Comparison of ENCODE assay signal across 33 cellular contexts in the genomic region with DNA sequence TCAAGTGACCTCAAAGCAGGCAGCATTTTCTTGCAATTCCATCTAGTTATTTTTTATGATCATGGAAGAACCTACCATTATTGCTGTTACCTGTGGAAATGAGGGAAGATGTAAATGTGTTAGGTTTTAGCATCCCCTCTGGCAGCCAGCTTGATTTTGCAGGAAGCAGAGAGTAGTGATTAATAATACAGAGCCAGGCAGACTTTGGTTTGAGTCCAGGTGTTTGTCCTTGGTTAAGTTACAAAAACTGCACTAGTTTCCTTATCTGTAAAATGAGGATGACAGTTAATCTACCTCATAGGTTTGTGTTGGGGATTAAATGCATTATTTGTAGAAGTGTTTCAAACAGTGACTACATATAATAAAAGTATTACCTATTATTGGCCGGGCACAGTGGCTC. TPM values are rescaled to one million over a fixed set of nuclear protein-coding genes. Genes with fewer than 3 reads are reported as not detected.
"Had no signal": no experiment of that assay in that cellular context is flagged by ENCODE, and none has a peak within 500 bp of the region (broad histone marks: within the 10 kb centered on the region; RNA-seq: fewer than 3 reads in every experiment).

No MANE protein-coding gene starts in this region.

- H3K27ac ChIP-seq: adrenal gland, ascending aorta, brain microvascular endothelial cell, breast epithelium, cardiac muscle cell had no signal

- H3K4me3 ChIP-seq: adrenal gland, ascending aorta, breast epithelium, cardiac muscle cell had no signal

- FAIRE-seq: astrocyte, bronchial epithelial cell had no signal

- H3K4me1 ChIP-seq: adrenal gland, ascending aorta, breast epithelium had no signal

- H3K27me3 ChIP-seq: adrenal gland, ascending aorta, brain microvascular endothelial cell, breast epithelium, cardiac muscle cell had no signal

- H3K36me3 ChIP-seq: adrenal gland, brain microvascular endothelial cell, breast epithelium had no signal

- H3K9me3 ChIP-seq: adrenal gland, ascending aorta, breast epithelium had no signal

- DNase-seq: activated effector memory CD4-positive, alpha-beta T cell treated with anti-CD3 and anti-CD28 coated beads, Interleukin-2, amount 50 U/mL, for 16 hours; activated effector memory CD4-positive, alpha-beta T cell treated with Interleukin-2 at 50 U/mL for 16 hours; activated gamma-delta T cell; activated gamma-delta T cell treated with Interleukin-2 at 50 U/mL for 16 hours; activated naive CD4-positive, alpha-beta T cell treated with anti-CD3 and anti-CD28 coated beads for 36 hours; activated naive CD4-positive, alpha-beta T cell treated with anti-CD3 and anti-CD28 coated beads, Interleukin-2, amount 10 ng/mL, durations not matched to agents 7 days and 5 days; activated naive CD4-positive, alpha-beta T cell treated with anti-CD3 and anti-CD28 coated beads, Interleukin-2, amount 50 U/mL, for 16 hours; activated naive CD4-positive, alpha-beta T cell treated with Interleukin-2 at 50 U/mL for 16 hours; activated naive CD8-positive, alpha-beta T cell treated with anti-CD3 and anti-CD28 coated beads for 36 hours; activated naive CD8-positive, alpha-beta T cell treated with anti-CD3 and anti-CD28 coated beads, Interleukin-2, amount 10 ng/mL, durations not matched to agents 7 days and 5 days; activated naive CD8-positive, alpha-beta T cell treated with anti-CD3 and anti-CD28 coated beads, Interleukin-2, amount 50 U/mL, for 24 hours; activated T-cell treated with anti-CD3 and anti-CD28 coated beads for 4 hours; activated T-cell treated with anti-CD3 and anti-CD28 coated beads, Interleukin-2, amount 50 U/mL, for 1 hour; activated T-cell treated with anti-CD3 and anti-CD28 coated beads, Interleukin-2, amount 50 U/mL, for 24 hours; activated T-cell treated with anti-CD3 and anti-CD28 coated beads, Interleukin-2, amount 50 U/mL, for 4 hours; activated T-cell treated with anti-CD3 and anti-CD28 coated beads, Interleukin-2, amount 50 U/mL, for 48 hours; activated T-cell treated with anti-CD3 and anti-CD28 coated beads, Interleukin-2, amount 50 U/mL, for 72 hours; amniotic stem cell; amygdala; anterior cingulate cortex; aorta; brain microvascular endothelial cell; caudate nucleus; central memory CD4-positive, alpha-beta T cell; cerebellar nuclear complex had no signal

- ATAC-seq: activated naive CD4-positive, alpha-beta T cell treated with anti-CD3 and anti-CD28 coated beads, Interleukin-2, amount 50 U/mL, for 72 hours; activated naive CD8-positive, alpha-beta T cell treated with anti-CD3 and anti-CD28 coated beads, Interleukin-2, amount 50 U/mL, for 24 hours; activated T-cell treated with anti-CD3 and anti-CD28 coated beads, Interleukin-2, amount 50 U/mL, for 4 hours; activated T-cell treated with anti-CD3 and anti-CD28 coated beads, Interleukin-2, amount 50 U/mL, for 72 hours; activated T-helper 17 cell treated with anti-CD3 and anti-CD28 coated beads, Interleukin-2, amount 50 U/mL, for 72 hours had no signal

RNA-seq across cellular contexts. Expression of a gene that starts 12.2 kb away (rescaled TPM):
- total RNA-seq: ascending aorta had no signal

RNA-seq across cellular contexts. Expression of a gene that starts 41.1 kb away (rescaled TPM):
- polyA plus RNA-seq: cardiac muscle cell had no signal
